ENCODE assay signal across 19 cellular contexts in the genomic region with DNA sequence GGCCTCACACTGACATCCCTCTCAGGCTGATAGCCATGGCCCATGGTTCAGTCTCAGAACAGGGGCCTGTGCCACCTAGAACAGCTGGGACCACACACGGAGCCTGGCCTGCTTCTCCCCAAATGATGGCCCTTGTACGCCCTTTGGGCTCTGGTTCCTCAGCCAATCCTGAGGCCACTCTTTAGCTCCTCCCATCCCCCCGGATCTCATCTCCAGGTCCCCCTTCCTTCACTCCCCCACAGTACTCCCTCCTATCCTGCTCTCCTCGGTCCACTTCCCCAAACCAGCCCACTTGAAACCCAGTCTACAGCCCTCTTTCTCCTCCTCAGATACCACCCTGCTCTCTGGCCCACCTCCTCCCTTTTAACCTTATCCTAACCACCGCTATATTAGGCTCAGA. TPM values are rescaled to one million over a fixed set of nuclear protein-coding genes. Genes with fewer than 3 reads are reported as not detected.
A peak's percentile ranks its signal among the peaks of the same experiment; 100 is the strongest.
DNase-seq lines count a peak whose midpoint lies in the region; ATAC-seq, FAIRE-seq and TF ChIP-seq lines count a peak whose summit lies in the region.
"Had no signal": no experiment of that assay in that cellular context is flagged by ENCODE, and none has a peak within 500 bp of the region (broad histone marks: within the 10 kb centered on the region; RNA-seq: fewer than 3 reads in every experiment).

No MANE protein-coding gene starts in this region.

- TF ChIP-seq CTCF in PC-9 (conservative IDR thresholded peaks at IDR 0.05) (no peak), K562 (IDR thresholded peaks at IDR 0.05 in 2 of 3, conservative IDR thresholded peaks at IDR 0.05 in 1 of 3; ENCODE audit: insufficient read depth in 2 of 3, low read depth in 1 of 3, low read length in 3 of 3) (no peak), mesothelial cell of epicardium (IDR thresholded peaks at IDR 0.05; ENCODE audit: unreplicated experiment) (no peak)

- H3K9me1 ChIP-seq in K562 (ENCODE audit: control insufficient read depth, insufficient read depth, low read length), result no peaks in the 10 kb centered on the region

- peaks cover 12% of the 10 kb centered on the region for H3K36me3 Mint-ChIP-seq in mesothelial cell of epicardium

- H3K9ac ChIP-seq in K562 (ENCODE audit: insufficient read depth in 1 of 2, low read depth in 2 of 2, low read length in 2 of 2), result peak overlapping the region in 1 of 2 experiments; percentile 4; a peak in 2 of 4 replicates
- H3K9ac ChIP-seq: SK-N-SH had no signal

- H2AFZ ChIP-seq in PC-9 (no peak overlapping the region), K562 (ENCODE audit: low read depth, low read length) (no peak overlapping the region)

- no peaks in the 10 kb centered on the region for H3K27me3 Mint-ChIP-seq in mesothelial cell of epicardium (ENCODE audit: low read depth)
- no peaks in the 10 kb centered on the region for H3K27me3 Mint-ChIP-seq in stimulated activated naive CD8-positive, alpha-beta T cell treated with anti-CD3 and anti-CD28 coated beads, Interleukin-15, amount 100 ng/mL, for 72 hours

- H3K27ac ChIP-seq in PC-9 (peak overlapping the region; percentile 98), K562 (ENCODE audit: extremely low read depth, low read depth, low read length) (peak overlapping the region; percentile 21; the same call in 1 of the 3 replicates)
- H3K27ac ChIP-seq: tibial artery had no signal

- TF ChIP-seq RAD21 in K562 (CRISPR knock-in tag; conservative IDR thresholded peaks at IDR 0.05 in 1 of 2, IDR thresholded peaks at IDR 0.05 in 1 of 2), result no peak

- DNase-seq in PC-9 (no peak), K562 (ENCODE audit: extremely low read depth in 1 of 4, low spot score in 3 of 4) (peak; percentile 30 to 70 (median 52)), mesothelial cell of epicardium (ENCODE audit: low spot score in 2 of 2, unreplicated experiment in 2 of 2) (no peak)
- DNase-seq in stimulated activated naive CD8-positive, alpha-beta T cell treated with anti-CD3 and anti-CD28 coated beads, Interleukin-15, amount 100 ng/mL, for 72 hours, result no peak
- DNase-seq: BE2C; cortex of kidney; DMS53; HFFc6; mammary epithelial cell; NCI-H187; NCI-H524 treated with DMSO at 0.1 percent for 48 hours; occipital lobe; OCI-M1; SK-N-SH; stimulated activated CD4-positive, alpha-beta T cell treated with anti-CD3 and anti-CD28 coated beads, Interleukin-4, amount 100 ng/mL, for 1 hour; tibial artery had no signal

- H3K27me3 ChIP-seq in PC-9 (ENCODE audit: insufficient read depth, low read depth), result no peaks in the 10 kb centered on the region
- no peaks in the 10 kb centered on the region for H3K27me3 ChIP-seq in K562 (ENCODE audit: control insufficient read depth in 2 of 2, insufficient read depth in 2 of 2, low read length in 2 of 2)
- H3K27me3 ChIP-seq: BE2C, tibial artery had no signal

- no peaks in the 10 kb centered on the region for H4K20me1 ChIP-seq in PC-9 (ENCODE audit: insufficient read depth)
- H4K20me1 ChIP-seq in K562 (replicated peaks; ENCODE audit: control insufficient read depth, insufficient read depth, low read length), result no peaks in the 10 kb centered on the region

- no peaks in the 10 kb centered on the region for H3K9me3 ChIP-seq in PC-9 (ENCODE audit: insufficient read depth, low read depth)
- H3K9me3 ChIP-seq in K562 (replicated peaks; ENCODE audit: control insufficient read depth, insufficient read depth, low read depth, low read length), result no peaks in the 10 kb centered on the region
- H3K9me3 ChIP-seq: BE2C, SK-N-SH, tibial artery had no signal

- 28% methylated on average over 5 of the region's 5 CpGs for WGBS in K562 (ENCODE audit: insufficient coverage, low coverage, missing lambda C conversion rate)

- H3K4me3 Mint-ChIP-seq in mesothelial cell of epicardium, result no peak overlapping the region
- H3K4me3 Mint-ChIP-seq in stimulated activated naive CD8-positive, alpha-beta T cell treated with anti-CD3 and anti-CD28 coated beads, Interleukin-15, amount 100 ng/mL, for 72 hours, result no peak overlapping the region
- H3K4me3 Mint-ChIP-seq: HFFc6 had no signal

- H3K9me3 Mint-ChIP-seq in mesothelial cell of epicardium, result no peaks in the 10 kb centered on the region
- no peaks in the 10 kb centered on the region for H3K9me3 Mint-ChIP-seq in stimulated activated naive CD8-positive, alpha-beta T cell treated with anti-CD3 and anti-CD28 coated beads, Interleukin-15, amount 100 ng/mL, for 72 hours
- H3K9me3 Mint-ChIP-seq: HFFc6 had no signal

- H3K79me2 ChIP-seq in PC-9 (ENCODE audit: low read depth) (peaks cover 55% of the 10 kb centered on the region), K562 (ENCODE audit: control insufficient read depth, insufficient read depth, low read length) (peaks cover 10% of the 10 kb centered on the region; the same call in 2 of the 3 replicates)

- TF ChIP-seq EP300 in K562 (IDR thresholded peaks at IDR 0.05; ENCODE audit: low read length), result no peak

- H3K27ac Mint-ChIP-seq in mesothelial cell of epicardium, result peak overlapping the region; percentile 77
- H3K27ac Mint-ChIP-seq in stimulated activated naive CD8-positive, alpha-beta T cell treated with anti-CD3 and anti-CD28 coated beads, Interleukin-15, amount 100 ng/mL, for 72 hours, result peak overlapping the region; percentile 0 to 43
- H3K27ac Mint-ChIP-seq: HFFc6 had no signal

- H3K36me3 ChIP-seq in PC-9 (ENCODE audit: low read depth) (no peaks in the 10 kb centered on the region), K562 (ENCODE audit: control insufficient read depth, insufficient read depth, low read length) (peaks cover 16% of the 10 kb centered on the region; the same call in 2 of the 3 replicates)

- no peaks in the 10 kb centered on the region for H3K9me2 ChIP-seq in PC-9 (ENCODE audit: insufficient read depth)
- H3K9me2 ChIP-seq: SK-N-SH had no signal

- H3K4me2 ChIP-seq in PC-9 (peak overlapping the region; percentile 34; the same call in 1 of the 2 replicates), K562 (ENCODE audit: insufficient read depth, low read length) (no peak overlapping the region)
- H3K4me2 ChIP-seq: SK-N-SH had no signal

- H3K4me1 ChIP-seq in PC-9 (replicated peaks; ENCODE audit: insufficient read depth) (peaks cover 96% of the 10 kb centered on the region), K562 (replicated peaks in 1 of 2; ENCODE audit: control insufficient read depth in 2 of 2, insufficient read depth in 2 of 2, low read length in 2 of 2) (peaks cover 8 to 11% of the 10 kb centered on the region in 2 experiments; a peak in 4 of 5 replicates)
- H3K4me1 ChIP-seq: BE2C had no signal

- CTCF ChIA-PET in PC-9 (lab: Charles Lee) (interaction anchor here (0.7 kb wide), 1 partner anchor 34 kb away, joined by 4 read pairs; no protein-coding TSS in a partner anchor), K562 (lab: Yijun Ruan, JAX; ENCODE audit: low intra/inter-chr PET ratio) (interaction anchor here (0.6 kb wide), 2 partner anchors 443 to 712 kb away, joined by 3 read pairs; no protein-coding TSS in a partner anchor)

- TF ChIP-seq POLR2A in K562 (conservative IDR thresholded peaks at IDR 0.05), result no peak; the same call in 1 of the 2 replicates

- FAIRE-seq in K562 (lab: Jason Lieb, UNC), result no peak

- POLR2A ChIA-PET in PC-9 (lab: Charles Lee; ENCODE audit: unreplicated experiment), result no interaction called here
- POLR2A ChIA-PET in K562 (lab: Yijun Ruan, JAX), result interaction anchor here (0.7 to 1.7 kb wide), 5 partner anchors 23 to 157 kb away, joined by 3 to 4 read pairs (median 3); a partner anchor contains a TSS

- in situ Hi-C loops in K562 (cut with MboI), result no loop called here

- peak; percentile 67 for ATAC-seq in K562
- ATAC-seq in stimulated activated naive CD8-positive, alpha-beta T cell treated with anti-CD3 and anti-CD28 coated beads, Interleukin-15, amount 100 ng/mL, for 72 hours, result no peak
- ATAC-seq in GM21737 (IDR thresholded peaks at IDR 0.05; ENCODE audit: unreplicated experiment), result no peak
- no peak for ATAC-seq in GM21381 (IDR thresholded peaks at IDR 0.05; ENCODE audit: unreplicated experiment)
- no peak for ATAC-seq in HG03571 (IDR thresholded peaks at IDR 0.05; ENCODE audit: unreplicated experiment)

- H3F3A ChIP-seq in PC-9 (ENCODE audit: insufficient read depth, low read depth), result peaks cover 76% of the 10 kb centered on the region

- BruUV-seq in PC-9 (replicated peaks; lab: Mats Ljungman, UMichigan) (no TSS peak), K562 (replicated peaks; lab: Mats Ljungman, UMichigan) (no TSS peak)

- intact Hi-C loops in PC-9 (cut with micrococcal nuclease; ENCODE audit: unreplicated experiment), result no loop called here
- intact Hi-C loops in K562 (cut with micrococcal nuclease), result loop anchor here (5.0 to 10.0 kb wide), 2 partner anchors 68 to 274 kb away; no protein-coding TSS in a partner anchor

- H3K4me1 Mint-ChIP-seq in mesothelial cell of epicardium, result peaks cover 41% of the 10 kb centered on the region
- peaks cover 45% of the 10 kb centered on the region for H3K4me1 Mint-ChIP-seq in stimulated activated naive CD8-positive, alpha-beta T cell treated with anti-CD3 and anti-CD28 coated beads, Interleukin-15, amount 100 ng/mL, for 72 hours

- H3K4me3 ChIP-seq in PC-9, result no peak overlapping the region
- no peak overlapping the region for H3K4me3 ChIP-seq in K562
- H3K4me3 ChIP-seq: tibial artery had no signal

RNA-seq across cellular contexts. Expression of a gene that starts 17.8 kb away (rescaled TPM):
- 32.6 and 33.1 TPM in 2 replicates for total RNA-seq in PC-9 (2021)
- 53.9 and 97.1 TPM in 2 replicates for total RNA-seq in K562 (2011; cell fraction: chromatin; rRNA removed; ENCODE audit: low replicate concordance)
- 55.0 and 62.4 TPM in 2 replicates for total RNA-seq in K562 (2011; cell fraction: nucleolus; rRNA removed)
- 34.8 and 43.8 TPM in 2 replicates for total RNA-seq in K562 (2011; cell fraction: nucleoplasm; rRNA removed)
- 13.1 and 20.8 TPM in 2 replicates for total RNA-seq in K562 (2014; rRNA removed)
- 7.9 and 13.1 TPM in 2 replicates for total RNA-seq in K562 (2014; rRNA removed; fragmentation: Illumina TruSeq; extraction: Trizol)
- total RNA-seq in K562 (2015; rRNA removed; fragmentation: Illumina TruSeq; extraction: Trizol), result 20.7 and 22.5 TPM in 2 replicates
- total RNA-seq in K562 (2021), result 18.2 and 19.9 TPM in 2 replicates
- polyA plus RNA-seq in K562 (2011; rRNA removed), result 27.1 and 35.2 TPM in 2 replicates
- polyA plus RNA-seq in K562 (2011; cell fraction: cytosol; rRNA removed), result 38.7 and 39.7 TPM in 2 replicates
- 105 TPM in 2 replicates for polyA plus RNA-seq in K562 (2011; cell fraction: nucleus; rRNA removed)
- polyA plus RNA-seq in K562 (2012), result 23.5 and 35.7 TPM in 2 replicates
- polyA plus RNA-seq in K562 (2014; fragmentation: Illumina TruSeq; extraction: Trizol), result 30.0 and 36.8 TPM in 2 replicates
- 1 to 10 TPM; 1.5 to 3.6 TPM for polyA plus RNA-seq in K562 (2014; fragmentation: Nextera tagmentation; extraction: Ambion mirVana)
- 23.4 and 23.5 TPM in 2 replicates for polyA plus RNA-seq in K562 (2014; rRNA removed)
- polyA minus RNA-seq in K562 (2011; rRNA and poly(A)+ RNA removed), result 22.6 and 25.2 TPM in 2 replicates
- polyA minus RNA-seq in K562 (2011; cell fraction: cytosol; rRNA and poly(A)+ RNA removed), result 11.4 and 13.7 TPM in 2 replicates
- polyA minus RNA-seq in K562 (2011; cell fraction: nucleus; rRNA and poly(A)+ RNA removed), result 22.2 and 27.5 TPM in 2 replicates
- 20.9 to 24.4 TPM (median 24.2 TPM) in 3 replicates for total RNA-seq in mesothelial cell of epicardium

RNA-seq across cellular contexts. Expression of a gene that starts 18.2 kb away (rescaled TPM):
- total RNA-seq in PC-9 (2021) (27.4 and 33.0 TPM in 2 replicates), K562 (2014; rRNA removed) (57.9 and 60.3 TPM in 2 replicates), K562 (2014; rRNA removed; fragmentation: Illumina TruSeq; extraction: Trizol) (39.5 and 44.2 TPM in 2 replicates), K562 (2015; rRNA removed; fragmentation: Illumina TruSeq; extraction: Trizol) (58.4 and 61.5 TPM in 2 replicates), K562 (2021) (31.2 and 41.0 TPM in 2 replicates), mesothelial cell of epicardium (36.4 to 44.3 TPM (median 41.2 TPM) in 3 replicates)
- total RNA-seq in K562 (2011; cell fraction: chromatin; rRNA removed; ENCODE audit: low replicate concordance), result 52.2 and 75.8 TPM in 2 replicates
- total RNA-seq in K562 (2011; cell fraction: nucleolus; rRNA removed), result 35.9 and 41.6 TPM in 2 replicates
- 34.0 and 47.2 TPM in 2 replicates for total RNA-seq in K562 (2011; cell fraction: nucleoplasm; rRNA removed)
- polyA plus RNA-seq in K562 (2011; rRNA removed) (33.8 and 37.9 TPM in 2 replicates), K562 (2014; fragmentation: Illumina TruSeq; extraction: Trizol) (51.3 and 68.6 TPM in 2 replicates), K562 (2014; fragmentation: Nextera tagmentation; extraction: Ambion mirVana) (1 to 10 TPM; 2.4 to 9.1 TPM), K562 (2014; rRNA removed) (66.6 and 79.4 TPM in 2 replicates)
- 38.9 and 62.7 TPM in 2 replicates for polyA plus RNA-seq in K562 (2011; cell fraction: cytosol; rRNA removed)
- 54.0 and 67.1 TPM in 2 replicates for polyA plus RNA-seq in K562 (2011; cell fraction: nucleus; rRNA removed)
- polyA plus RNA-seq in K562 (2012), result 31.6 and 35.7 TPM in 2 replicates
- polyA minus RNA-seq in K562 (2011; rRNA and poly(A)+ RNA removed), result 24.9 and 30.8 TPM in 2 replicates
- 16.6 and 22.6 TPM in 2 replicates for polyA minus RNA-seq in K562 (2011; cell fraction: cytosol; rRNA and poly(A)+ RNA removed)
- polyA minus RNA-seq in K562 (2011; cell fraction: nucleus; rRNA and poly(A)+ RNA removed), result 9.8 and 36.0 TPM in 2 replicates

RNA-seq across cellular contexts. Expression of a gene that starts 19.3 kb away (rescaled TPM):
- total RNA-seq in PC-9 (2021), result 0.23 and 0.33 TPM in 2 replicates
- total RNA-seq in K562 (2011; cell fraction: chromatin; rRNA removed; ENCODE audit: low replicate concordance), result 0.51 and 0.67 TPM in 2 replicates
- total RNA-seq in K562 (2011; cell fraction: nucleolus; rRNA removed), result 0.39 and 0.50 TPM in 2 replicates
- total RNA-seq in K562 (2011; cell fraction: nucleoplasm; rRNA removed), result 0.22 TPM in 1 of 2 replicates, not detected in the other
- total RNA-seq in K562 (2014; rRNA removed), result 0.29 and 0.36 TPM in 2 replicates
- total RNA-seq in K562 (2014; rRNA removed; fragmentation: Illumina TruSeq; extraction: Trizol), result 0.22 and 0.29 TPM in 2 replicates
- total RNA-seq in K562 (2015; rRNA removed; fragmentation: Illumina TruSeq; extraction: Trizol), result 0.57 and 0.76 TPM in 2 replicates
- total RNA-seq in K562 (2021), result 0.40 and 0.45 TPM in 2 replicates
- polyA plus RNA-seq in K562 (2011; rRNA removed), result 0.08 and 0.20 TPM in 2 replicates
- polyA plus RNA-seq in K562 (2011; cell fraction: cytosol; rRNA removed), result 0.12 and 0.15 TPM in 2 replicates
- polyA plus RNA-seq in K562 (2011; cell fraction: nucleus; rRNA removed), result 0.24 and 0.34 TPM in 2 replicates
- 1.0 and 2.9 TPM in 2 replicates for polyA plus RNA-seq in K562 (2012)
- 0.28 and 0.31 TPM in 2 replicates for polyA plus RNA-seq in K562 (2014; fragmentation: Illumina TruSeq; extraction: Trizol)
- under 1 TPM in 1 of 2 experiments, not detected in 1; 0.01 TPM for polyA plus RNA-seq in K562 (2014; fragmentation: Nextera tagmentation; extraction: Ambion mirVana)
- polyA plus RNA-seq in K562 (2014; rRNA removed), result 0.17 and 0.32 TPM in 2 replicates
- 0.28 and 0.36 TPM in 2 replicates for polyA minus RNA-seq in K562 (2011; rRNA and poly(A)+ RNA removed)
- polyA minus RNA-seq in K562 (2011; cell fraction: cytosol; rRNA and poly(A)+ RNA removed), result not detected in 2 replicates
- polyA minus RNA-seq in K562 (2011; cell fraction: nucleus; rRNA and poly(A)+ RNA removed), result 0.27 and 0.67 TPM in 2 replicates
- 0.44 to 0.47 TPM (median 0.45 TPM) in 3 replicates for total RNA-seq in mesothelial cell of epicardium
- total RNA-seq: occipital lobe had no signal
- polyA plus RNA-seq: SK-N-SH had no signal

RNA-seq across cellular contexts. Expression of a gene that starts 25.3 kb away (rescaled TPM):
- 1.2 and 1.5 TPM in 2 replicates for total RNA-seq in PC-9 (2021)
- total RNA-seq in K562 (2011; cell fraction: chromatin; rRNA removed; ENCODE audit: low replicate concordance), result 5.8 and 10.5 TPM in 2 replicates
- total RNA-seq in K562 (2011; cell fraction: nucleolus; rRNA removed), result 15.2 and 19.6 TPM in 2 replicates
- total RNA-seq in K562 (2011; cell fraction: nucleoplasm; rRNA removed), result 9.9 and 10.0 TPM in 2 replicates
- 81.2 and 83.5 TPM in 2 replicates for total RNA-seq in K562 (2014; rRNA removed)
- total RNA-seq in K562 (2014; rRNA removed; fragmentation: Illumina TruSeq; extraction: Trizol), result 5.3 and 8.7 TPM in 2 replicates
- 28.2 and 30.0 TPM in 2 replicates for total RNA-seq in K562 (2015; rRNA removed; fragmentation: Illumina TruSeq; extraction: Trizol)
- total RNA-seq in K562 (2021), result 31.9 and 37.3 TPM in 2 replicates
- 20.8 and 33.6 TPM in 2 replicates for polyA plus RNA-seq in K562 (2011; rRNA removed)
- polyA plus RNA-seq in K562 (2011; cell fraction: cytosol; rRNA removed), result 73.6 and 108 TPM in 2 replicates
- polyA plus RNA-seq in K562 (2011; cell fraction: nucleus; rRNA removed), result 19.7 and 25.2 TPM in 2 replicates
- polyA plus RNA-seq in K562 (2012), result 27.0 and 47.9 TPM in 2 replicates
- 16.0 and 25.7 TPM in 2 replicates for polyA plus RNA-seq in K562 (2014; fragmentation: Illumina TruSeq; extraction: Trizol)
- polyA plus RNA-seq in K562 (2014; fragmentation: Nextera tagmentation; extraction: Ambion mirVana), result 10 to 100 TPM; 10.1 to 18.2 TPM
- 55.2 and 75.1 TPM in 2 replicates for polyA plus RNA-seq in K562 (2014; rRNA removed)
- polyA minus RNA-seq in K562 (2011; rRNA and poly(A)+ RNA removed), result 4.2 and 5.4 TPM in 2 replicates
- polyA minus RNA-seq in K562 (2011; cell fraction: cytosol; rRNA and poly(A)+ RNA removed), result 9.0 and 17.8 TPM in 2 replicates
- polyA minus RNA-seq in K562 (2011; cell fraction: nucleus; rRNA and poly(A)+ RNA removed), result 11.4 and 17.0 TPM in 2 replicates
- 12.6 to 15.8 TPM (median 14.4 TPM) in 3 replicates for total RNA-seq in mesothelial cell of epicardium

RNA-seq across cellular contexts. Expression of a gene that starts 34.1 kb away (rescaled TPM):
- total RNA-seq in PC-9 (2021) (15.7 and 19.8 TPM in 2 replicates), K562 (2014; rRNA removed) (25.9 and 33.8 TPM in 2 replicates), K562 (2014; rRNA removed; fragmentation: Illumina TruSeq; extraction: Trizol) (23.5 and 24.9 TPM in 2 replicates), K562 (2015; rRNA removed; fragmentation: Illumina TruSeq; extraction: Trizol) (25.4 and 26.4 TPM in 2 replicates), K562 (2021) (38.2 and 39.4 TPM in 2 replicates), mesothelial cell of epicardium (25.1 to 29.3 TPM (median 26.9 TPM) in 3 replicates)
- total RNA-seq in K562 (2011; cell fraction: chromatin; rRNA removed; ENCODE audit: low replicate concordance), result 63.2 and 82.7 TPM in 2 replicates
- total RNA-seq in K562 (2011; cell fraction: nucleolus; rRNA removed), result 59.7 and 60.7 TPM in 2 replicates
- total RNA-seq in K562 (2011; cell fraction: nucleoplasm; rRNA removed), result 60.9 and 71.7 TPM in 2 replicates
- polyA plus RNA-seq in K562 (2011; rRNA removed) (28.9 and 32.7 TPM in 2 replicates), K562 (2014; fragmentation: Illumina TruSeq; extraction: Trizol) (31.4 and 33.3 TPM in 2 replicates), K562 (2014; fragmentation: Nextera tagmentation; extraction: Ambion mirVana) (1 to 10 TPM; 8.1 to 8.9 TPM), K562 (2014; rRNA removed) (35.7 and 36.4 TPM in 2 replicates)
- 22.9 and 23.4 TPM in 2 replicates for polyA plus RNA-seq in K562 (2011; cell fraction: cytosol; rRNA removed)
- 38.7 and 41.9 TPM in 2 replicates for polyA plus RNA-seq in K562 (2011; cell fraction: nucleus; rRNA removed)
- 32.4 and 38.8 TPM in 2 replicates for polyA plus RNA-seq in K562 (2012)
- polyA minus RNA-seq in K562 (2011; rRNA and poly(A)+ RNA removed), result 19.4 and 23.6 TPM in 2 replicates
- polyA minus RNA-seq in K562 (2011; cell fraction: cytosol; rRNA and poly(A)+ RNA removed), result 13.7 and 16.1 TPM in 2 replicates
- 13.3 and 25.8 TPM in 2 replicates for polyA minus RNA-seq in K562 (2011; cell fraction: nucleus; rRNA and poly(A)+ RNA removed)

Comparison
In these comparisons a context has a peak if more than half of its experiments do, and no peak if none do; other contexts are left out.
1. DNase-seq: peak in K562 (4 of 4); none in PC-9 (0 of 2), mesothelial cell of epicardium (0 of 2) and stimulated activated naive CD8-positive, alpha-beta T cell treated with anti-CD3 and anti-CD28 coated beads, Interleukin-15, amount 100 ng/mL, for 72 hours (0 of 2).